ENCODE assay signal across 10 cellular contexts in the genomic region with DNA sequence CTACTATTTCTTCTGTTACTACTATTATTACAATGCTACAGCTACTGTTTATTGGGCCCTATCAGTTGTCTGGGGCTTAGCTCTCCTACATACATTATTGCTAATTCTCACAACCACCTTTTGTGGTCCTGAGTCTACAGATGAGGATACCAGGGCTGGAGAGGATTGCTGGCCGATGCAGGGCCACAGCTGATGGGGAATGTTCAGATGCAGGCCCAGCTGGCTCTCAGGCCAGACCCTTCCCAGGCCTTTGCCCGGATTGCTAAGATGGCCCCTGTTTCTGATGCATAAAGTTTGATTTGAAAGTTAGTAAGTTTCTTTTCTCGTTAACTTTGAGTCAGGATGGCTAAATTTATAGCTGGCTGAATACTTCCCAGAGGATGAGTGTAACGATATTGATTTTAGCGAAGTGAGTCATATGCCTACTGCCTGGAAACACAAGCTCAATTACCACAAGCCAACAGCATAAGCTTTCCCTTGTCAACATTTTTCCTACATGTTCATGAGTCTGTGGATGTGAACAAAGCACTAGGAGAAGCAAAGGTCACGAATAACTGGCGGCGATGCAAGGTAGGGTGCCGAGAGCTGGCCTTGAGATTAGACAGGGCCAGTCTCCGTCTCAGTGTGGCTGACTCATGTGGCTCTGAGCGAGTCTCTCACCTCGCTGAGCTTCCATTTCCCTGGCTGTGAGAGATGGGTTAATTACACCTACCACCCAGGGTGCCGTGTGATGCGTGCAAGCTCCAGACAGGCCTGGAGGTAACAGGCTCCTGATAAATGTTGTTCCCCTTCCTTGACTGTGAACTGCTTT.
DNase-seq lines count a peak whose midpoint lies in the region; ATAC-seq and TF ChIP-seq lines count a peak whose summit lies in the region.
"Had no signal": no experiment of that assay in that cellular context is flagged by ENCODE, and none has a peak within 500 bp of the region (broad histone marks: within the 10 kb centered on the region; RNA-seq: fewer than 3 reads in every experiment).

No MANE protein-coding gene starts in this region.

- POLR2A ChIA-PET in AG04450 (lab: Yijun Ruan, JAX): interaction anchor here (1.3 kb wide), 1 partner anchor 36 kb away, joined by 8 read pairs; no protein-coding TSS in a partner anchor

- CTCF ChIA-PET in AG04450 (lab: Charles Lee): interaction anchor here (1.1 to 2.2 kb wide), 3 partner anchors 59 to 93 kb away, joined by 3 to 14 read pairs (median 4); no protein-coding TSS in a partner anchor

- H3K9me3 ChIP-seq in AG04450 (ENCODE audit: control insufficient read depth, insufficient read depth, low read length): no peaks in the 10 kb centered on the region

- no peak for ATAC-seq in GM19328 (IDR thresholded peaks at IDR 0.05; ENCODE audit: unreplicated experiment)
- ATAC-seq: T-helper 17 cell had no signal

- DNase-seq in AG04450 (ENCODE audit: low read depth, low spot score): peak; percentile 76
- peak; percentile 69 for DNase-seq in HT-29 (ENCODE audit: low spot score)
- peak; percentile 80 for DNase-seq in T1000 (lab: John Stamatoyannopoulos, UW)
- peak; percentile 79 for DNase-seq in iris pigment epithelial cell (ENCODE audit: low read depth)
- no peak for DNase-seq in UCSD-AML1 (lab: John Stamatoyannopoulos, UW; ENCODE audit: unreplicated experiment)
- DNase-seq in germinal center (ENCODE audit: low spot score): no peak
- no peak for DNase-seq in activated effector memory CD4-positive, alpha-beta T cell treated with Interleukin-2 at 50 U/mL for 16 hours
- DNase-seq: CD8-positive, alpha-beta memory T cell; T-helper 17 cell had no signal

- TF ChIP-seq CTCF in AG04450 (IDR thresholded peaks at IDR 0.05; ENCODE audit: low read depth, low read length): no peak

- H3K4me3 ChIP-seq in AG04450 (ENCODE audit: low read depth, low read length): peak overlapping the region; percentile 15; the same call in 1 of the 2 replicates

- peak overlapping the region; percentile 74 for H3K27ac ChIP-seq in AG04450 (ENCODE audit: low read depth, low read length)

- no peaks in the 10 kb centered on the region for H3K27me3 ChIP-seq in AG04450 (ENCODE audit: control insufficient read depth, insufficient read depth, low read length)

Comparison
In these comparisons a context has a peak if more than half of its experiments do, and no peak if none do; other contexts are left out.
1. DNase-seq: peak in AG04450 (single experiment), HT-29 (single experiment), T1000 (single experiment) and iris pigment epithelial cell (single experiment); none in UCSD-AML1 (single experiment), germinal center (single experiment) and activated effector memory CD4-positive, alpha-beta T cell treated with Interleukin-2 at 50 U/mL for 16 hours (single experiment).